ENCODE assay signal across 10 cellular contexts in genomic region chr22:31342389-31343125, GRCh38. TPM values are rescaled to one million over a fixed set of nuclear protein-coding genes. Genes with fewer than 3 reads are reported as not detected.
DNase-seq lines count a peak whose midpoint lies in the region; ATAC-seq lines count a peak whose summit lies in the region.
"Had no signal": no experiment of that assay in that cellular context is flagged by ENCODE, and none has a peak within 500 bp of the region (broad histone marks: within the 10 kb centered on the region; RNA-seq: fewer than 3 reads in every experiment).

No MANE protein-coding gene starts in this region.

- no peak for DNase-seq in activated CD4-positive, alpha-beta T cell treated with anti-CD3 and anti-CD28 coated beads, Interleukin-2, amount 10 ng/mL, durations not matched to agents 7 days and 5 days
- DNase-seq in activated CD4-positive, alpha-beta T cell treated with anti-CD3 and anti-CD28 coated beads, Interleukin-2, amount 50 U/mL, for 1 hour: no peak
- DNase-seq in left kidney (ENCODE audit: low read depth, low spot score) (peak; percentile 69), activated gamma-delta T cell treated with Interleukin-2 at 50 U/mL for 16 hours (no peak)
- DNase-seq in effector memory CD4-positive, alpha-beta T cell: no peak
- DNase-seq: HCEC 1CT, NCI-H446 treated with DMSO at 0.1 percent for 48 hours had no signal

- no peaks in the 10 kb centered on the region for H3K9me3 Mint-ChIP-seq in activated CD4-positive, alpha-beta T cell treated with anti-CD3 and anti-CD28 coated beads, Interleukin-2, amount 10 ng/mL, durations not matched to agents 7 days and 5 days
- H3K9me3 Mint-ChIP-seq in activated T-helper 17 cell treated with anti-CD3 and anti-CD28 coated beads, Interleukin-2, amount 50 U/mL, for 72 hours: no peaks in the 10 kb centered on the region

- CTCF ChIA-PET in activated CD4-positive, alpha-beta T cell treated with anti-CD3 and anti-CD28 coated beads, Interleukin-2, amount 10 ng/mL, durations not matched to agents 7 days and 5 days (lab: Charles Lee): no interaction called here

- H3K4me3 Mint-ChIP-seq in activated CD4-positive, alpha-beta T cell treated with anti-CD3 and anti-CD28 coated beads, Interleukin-2, amount 10 ng/mL, durations not matched to agents 7 days and 5 days: peak overlapping the region; percentile 83
- peak overlapping the region; percentile 92 for H3K4me3 Mint-ChIP-seq in activated T-helper 17 cell treated with anti-CD3 and anti-CD28 coated beads, Interleukin-2, amount 50 U/mL, for 72 hours

- H3K4me3 ChIP-seq in effector memory CD4-positive, alpha-beta T cell (ENCODE audit: insufficient read depth, low read depth, low read length, poor library complexity, severe bottlenecking): no peak overlapping the region

- POLR2A ChIA-PET in activated CD4-positive, alpha-beta T cell treated with anti-CD3 and anti-CD28 coated beads, Interleukin-2, amount 10 ng/mL, durations not matched to agents 7 days and 5 days (lab: Charles Lee): no interaction called here

- no peaks in the 10 kb centered on the region for H3K9me3 ChIP-seq in effector memory CD4-positive, alpha-beta T cell (ENCODE audit: control insufficient read depth, low read length)

- no peaks in the 10 kb centered on the region for H3K27me3 ChIP-seq in effector memory CD4-positive, alpha-beta T cell (replicated peaks; ENCODE audit: control insufficient read depth, insufficient read depth, low read length, poor library complexity, severe bottlenecking)

- no peaks in the 10 kb centered on the region for H3K27me3 Mint-ChIP-seq in activated CD4-positive, alpha-beta T cell treated with anti-CD3 and anti-CD28 coated beads, Interleukin-2, amount 10 ng/mL, durations not matched to agents 7 days and 5 days
- no peaks in the 10 kb centered on the region for H3K27me3 Mint-ChIP-seq in activated T-helper 17 cell treated with anti-CD3 and anti-CD28 coated beads, Interleukin-2, amount 50 U/mL, for 72 hours

- H3K27ac ChIP-seq in temporal lobe (ENCODE audit: low read depth, low read length): peak overlapping the region; percentile 29
- no peak overlapping the region for H3K27ac ChIP-seq in effector memory CD4-positive, alpha-beta T cell (ENCODE audit: insufficient read depth, low read length, poor library complexity, severe bottlenecking)

- H3K27ac Mint-ChIP-seq in activated CD4-positive, alpha-beta T cell treated with anti-CD3 and anti-CD28 coated beads, Interleukin-2, amount 10 ng/mL, durations not matched to agents 7 days and 5 days: peak overlapping the region; percentile 68
- H3K27ac Mint-ChIP-seq in activated T-helper 17 cell treated with anti-CD3 and anti-CD28 coated beads, Interleukin-2, amount 50 U/mL, for 72 hours: peak overlapping the region; percentile 92

- peaks cover 65% of the 10 kb centered on the region for H3K4me1 Mint-ChIP-seq in activated CD4-positive, alpha-beta T cell treated with anti-CD3 and anti-CD28 coated beads, Interleukin-2, amount 10 ng/mL, durations not matched to agents 7 days and 5 days
- H3K4me1 Mint-ChIP-seq in activated T-helper 17 cell treated with anti-CD3 and anti-CD28 coated beads, Interleukin-2, amount 50 U/mL, for 72 hours: peaks cover 17% of the 10 kb centered on the region

- peaks cover 33% of the 10 kb centered on the region for H3K4me1 ChIP-seq in effector memory CD4-positive, alpha-beta T cell (ENCODE audit: control insufficient read depth, insufficient read depth, low read length, poor library complexity, severe bottlenecking)

- H3K36me3 ChIP-seq in effector memory CD4-positive, alpha-beta T cell (ENCODE audit: control insufficient read depth, insufficient read depth, low read length): peaks cover 45% of the 10 kb centered on the region

- H3K36me3 Mint-ChIP-seq in activated CD4-positive, alpha-beta T cell treated with anti-CD3 and anti-CD28 coated beads, Interleukin-2, amount 10 ng/mL, durations not matched to agents 7 days and 5 days (ENCODE audit: low read depth): peaks cover 50% of the 10 kb centered on the region
- peaks cover 74% of the 10 kb centered on the region for H3K36me3 Mint-ChIP-seq in activated T-helper 17 cell treated with anti-CD3 and anti-CD28 coated beads, Interleukin-2, amount 50 U/mL, for 72 hours (ENCODE audit: low read depth)

- ATAC-seq in activated T-helper 17 cell treated with anti-CD3 and anti-CD28 coated beads, Interleukin-2, amount 50 U/mL, for 72 hours (replicated peaks): no peak
- no peak for ATAC-seq in GM21381 (IDR thresholded peaks at IDR 0.05; ENCODE audit: unreplicated experiment)

RNA-seq across cellular contexts. Expression of gene PATZ1, which starts 3.6 kb away (rescaled TPM):
- 10 to 100 TPM; 31.6 to 32.7 TPM for total RNA-seq in activated CD4-positive, alpha-beta T cell treated with anti-CD3 and anti-CD28 coated beads, Interleukin-2, amount 10 ng/mL, durations not matched to agents 7 days and 5 days
- total RNA-seq in activated T-helper 17 cell treated with anti-CD3 and anti-CD28 coated beads, Interleukin-2, amount 50 U/mL, for 72 hours: 10 to 100 TPM; 16.9 to 28.3 TPM
- total RNA-seq in temporal lobe: 27.5 TPM

RNA-seq across cellular contexts. Expression of gene PIK3IP1, which starts 50.3 kb away (rescaled TPM):
- total RNA-seq in activated CD4-positive, alpha-beta T cell treated with anti-CD3 and anti-CD28 coated beads, Interleukin-2, amount 10 ng/mL, durations not matched to agents 7 days and 5 days: 10 to 100 TPM; 56.0 to 63.0 TPM
- 10 to 100 TPM; 11.0 to 24.1 TPM for total RNA-seq in activated T-helper 17 cell treated with anti-CD3 and anti-CD28 coated beads, Interleukin-2, amount 50 U/mL, for 72 hours
- 17.5 TPM for total RNA-seq in temporal lobe

RNA-seq across cellular contexts. Expression of gene DRG1, which starts 56.8 kb away (rescaled TPM):
- total RNA-seq in activated CD4-positive, alpha-beta T cell treated with anti-CD3 and anti-CD28 coated beads, Interleukin-2, amount 10 ng/mL, durations not matched to agents 7 days and 5 days: 10 to 100 TPM; 81.0 to 83.5 TPM
- total RNA-seq in activated T-helper 17 cell treated with anti-CD3 and anti-CD28 coated beads, Interleukin-2, amount 50 U/mL, for 72 hours: 10 to 100 TPM; 97.4 to 99.4 TPM
- 47.0 TPM for total RNA-seq in temporal lobe
